In genomic region chr11:72238040-72238450, GRCh38 we compare ENCODE assay signal across 8 cellular contexts. TPM values are rescaled to one million over a fixed set of nuclear protein-coding genes. Genes with fewer than 3 reads are reported as not detected.
A peak's percentile ranks its signal among the peaks of the same experiment; 100 is the strongest.
DNase-seq lines count a peak whose midpoint lies in the region; ATAC-seq and TF ChIP-seq lines count a peak whose summit lies in the region.

No MANE protein-coding gene starts in this region.

- H3K9me3 ChIP-seq in esophagus squamous epithelium: no peaks in the 10 kb centered on the region
- H3K9me3 ChIP-seq in aorta (ENCODE audit: control insufficient read depth, low read length): no peaks in the 10 kb centered on the region

- TF ChIP-seq POLR2A in esophagus squamous epithelium (IDR thresholded peaks at IDR 0.05): no peak

- WGBS in esophagus squamous epithelium, 2 donors: 32 to 64% methylated on average over 3 to 4 of the region's 16 CpGs
- WGBS in aorta, 2 donors: 21 to 24% methylated on average over 16 of the region's 16 CpGs

- H3K4me1 ChIP-seq in esophagus squamous epithelium: peaks cover 21 to 62% (median 25%) of the 10 kb centered on the region in 3 donors
- H3K4me1 ChIP-seq in aorta (ENCODE audit: control insufficient read depth in 1 of 2, insufficient read depth in 2 of 2, low read length in 2 of 2): no peaks in the 10 kb centered on the region

- peak overlapping the region in 2 of 4 donors; percentile 16 to 28 for H3K27ac ChIP-seq in esophagus squamous epithelium
- H3K27ac ChIP-seq in aorta (ENCODE audit: low read depth in 1 of 2, low read length in 2 of 2): no peak overlapping the region

- H3K27me3 ChIP-seq in esophagus squamous epithelium (peaks cover 0 to 36% (median 6%) of the 10 kb centered on the region in 4 donors), aorta (ENCODE audit: control insufficient read depth in 1 of 2, insufficient read depth in 2 of 2, low read length in 1 of 2) (peaks cover 0 to 3% of the 10 kb centered on the region in 2 donors)

- intact Hi-C loops in esophagus squamous epithelium (cut with DNase I): no loop called here
- intact Hi-C loops in aorta (cut with DNase I): loop anchor here in 1 of 2 donors (10.0 kb wide), 1 partner anchor 123 kb away; the partner anchor contains the start of gene ANAPC15

- peak; percentile 46 to 77 (median 54) for TF ChIP-seq CTCF in esophagus squamous epithelium (IDR thresholded peaks at IDR 0.05)

- DNase-seq in SKM-1 treated with dmso at 0.1 percent for 144 hours (lab: John Stamatoyannopoulos, UW; ENCODE audit: unreplicated experiment): peak; percentile 58
- DNase-seq in SKM-1 (lab: John Stamatoyannopoulos, UW; ENCODE audit: unreplicated experiment): no peak
- peak; percentile 68 for DNase-seq in NAMALWA (ENCODE audit: low spot score)
- peak; percentile 75 for DNase-seq in activated CD4-positive, alpha-beta T cell treated with anti-CD3 and anti-CD28 coated beads for 48 hours
- DNase-seq in esophagus squamous epithelium (lab: John Stamatoyannopoulos, UW): no peak
- peak; percentile 63 for DNase-seq in myocyte (ENCODE audit: low read depth)
- peak in 1 of 2 donors; percentile 84 for DNase-seq in aorta
- no peak for DNase-seq in GF-D8 (lab: John Stamatoyannopoulos, UW)

- H3K4me3 ChIP-seq in esophagus squamous epithelium (no peak overlapping the region), aorta (ENCODE audit: low read length in 2 of 2) (no peak overlapping the region)

- H3K36me3 ChIP-seq in esophagus squamous epithelium (peaks cover 22 to 56% (median 25%) of the 10 kb centered on the region in 3 donors), aorta (ENCODE audit: control insufficient read depth in 1 of 2, insufficient read depth in 2 of 2, low read length in 1 of 2) (peaks cover 0 to 4% of the 10 kb centered on the region in 2 donors)

- ATAC-seq in aorta (ENCODE audit: low FRiP score): peak; percentile 44

RNA-seq across cellular contexts. Expression of gene PHOX2A, which starts 5.9 kb away (rescaled TPM):
- total RNA-seq in esophagus squamous epithelium: not detected
- not detected in 2 replicates for total RNA-seq in myocyte
- polyA plus RNA-seq in myocyte (2012): not detected
- not detected for total RNA-seq in aorta
- not detected for polyA plus RNA-seq in aorta

RNA-seq across cellular contexts. Expression of gene INPPL1, which starts 13.5 kb away (rescaled TPM):
- 10 to 100 TPM; 22.4 to 61.2 (median 26.3) TPM for total RNA-seq in esophagus squamous epithelium
- 490 and 646 TPM in 2 replicates for total RNA-seq in myocyte
- polyA plus RNA-seq in myocyte (2012): 285 TPM
- total RNA-seq in aorta: 100 to 1,000 TPM; 130 to 166 TPM
- polyA plus RNA-seq in aorta: 100 to 1,000 TPM in 1 of 2 donors, 10 to 100 TPM in 1; 21.9 to 135 TPM

RNA-seq across cellular contexts. Expression of gene FOLR2, which starts 21.5 kb away (rescaled TPM):
- total RNA-seq in esophagus squamous epithelium (10 to 100 TPM in 1 of 4 donors, 1 to 10 TPM in 2, not detected in 1; 1.7 to 41.6 (median 9.1) TPM), myocyte (not detected in 2 replicates), aorta (10 to 100 TPM; 27.7 to 85.2 TPM)
- polyA plus RNA-seq in myocyte (2012): 0.11 TPM
- polyA plus RNA-seq in aorta: 10 to 100 TPM in 1 of 2 donors, 1 to 10 TPM in 1; 8.8 to 25.3 TPM

RNA-seq across cellular contexts. Expression of gene FOLR1, which starts 46.1 kb away (rescaled TPM):
- total RNA-seq in esophagus squamous epithelium: 1 to 10 TPM in 2 of 4 donors, under 1 TPM in 1, not detected in 1; 0.38 to 7.6 (median 1.5) TPM
- total RNA-seq in myocyte: 34.8 and 39.0 TPM in 2 replicates
- polyA plus RNA-seq in myocyte (2012): 36.0 TPM
- not detected for total RNA-seq in aorta
- not detected for polyA plus RNA-seq in aorta

Comparison
In these comparisons a context has a peak if more than half of its experiments do, and no peak if none do; other contexts are left out.
1. DNase-seq: peak in SKM-1 treated with dmso at 0.1 percent for 144 hours (single experiment), NAMALWA (single experiment), activated CD4-positive, alpha-beta T cell treated with anti-CD3 and anti-CD28 coated beads for 48 hours (single experiment) and myocyte (single experiment); none in SKM-1 (single experiment), esophagus squamous epithelium (single experiment) and GF-D8 (single experiment).